ENCODE assay signal across 8 cellular contexts in the genomic region with DNA sequence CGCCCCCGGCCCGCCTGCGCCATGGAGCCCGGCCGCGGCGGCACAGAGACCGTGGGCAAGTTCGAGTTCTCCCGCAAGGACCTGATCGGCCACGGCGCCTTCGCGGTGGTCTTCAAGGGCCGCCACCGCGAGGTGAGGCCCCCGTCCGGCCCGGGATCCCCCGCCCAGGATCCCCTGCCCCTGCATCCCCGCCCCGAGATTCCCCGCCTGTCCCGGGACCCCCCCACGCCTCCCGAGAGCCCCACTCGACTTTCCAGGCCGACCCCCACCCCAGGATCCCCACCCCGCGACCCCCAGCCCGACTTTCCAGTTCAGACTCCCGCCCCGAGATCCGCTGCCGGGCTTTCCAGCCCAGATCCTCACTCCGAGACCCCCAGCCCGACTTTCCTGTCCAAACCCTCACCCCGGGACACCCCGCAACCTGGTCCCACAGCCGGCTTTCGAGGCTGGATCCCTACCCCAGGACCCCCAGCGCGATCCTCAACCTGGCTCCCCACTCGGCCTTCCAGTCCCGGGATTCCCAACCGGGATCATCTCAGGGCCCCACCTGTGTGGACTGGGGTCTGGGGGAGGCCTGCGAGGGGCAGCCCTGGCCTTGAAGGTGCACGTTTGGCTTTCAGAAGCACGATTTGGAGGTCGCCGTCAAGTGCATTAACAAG. TPM values are rescaled to one million over a fixed set of nuclear protein-coding genes. Genes with fewer than 3 reads are reported as not detected.
DNase-seq lines count a peak whose midpoint lies in the region; TF ChIP-seq lines count a peak whose summit lies in the region.

No MANE protein-coding gene starts in this region.

- TF ChIP-seq CTCF in MM.1S (IDR thresholded peaks at IDR 0.05; ENCODE audit: low read length), result no peak

- no peak overlapping the region for H2AFZ ChIP-seq in MM.1S (ENCODE audit: low read length)
- H2AFZ ChIP-seq in mesenchymal stem cell (ENCODE audit: low read depth, low read length), result no peak overlapping the region

- H3K79me2 ChIP-seq in MM.1S (ENCODE audit: low read length), result no peaks in the 10 kb centered on the region; the same call in 1 of the 2 replicates

- no peak overlapping the region for H2BK5ac ChIP-seq in mesenchymal stem cell (ENCODE audit: low read depth, low read length, poor library complexity, severe bottlenecking)

- H3K4me1 ChIP-seq in MM.1S (ENCODE audit: low read length), result no peaks in the 10 kb centered on the region
- peaks cover 30% of the 10 kb centered on the region for H3K4me1 ChIP-seq in mesenchymal stem cell (ENCODE audit: control insufficient read depth, insufficient read depth, low read depth, low read length)
- H3K4me1 ChIP-seq in urinary bladder (ENCODE audit: insufficient read depth), result no peaks in the 10 kb centered on the region

- peak overlapping the region; percentile 87 for H3K4me2 ChIP-seq in MM.1S (ENCODE audit: low read depth, low read length)
- peak overlapping the region; percentile 98 for H3K4me2 ChIP-seq in mesenchymal stem cell (ENCODE audit: low read length, poor library complexity, severe bottlenecking)

- no peaks in the 10 kb centered on the region for H4K20me1 ChIP-seq in MM.1S (ENCODE audit: insufficient read depth, low read length)

- peak overlapping the region in 1 of 2 experiments; percentile 61 for H3K18ac ChIP-seq in mesenchymal stem cell (ENCODE audit: low read depth in 1 of 2, low read length in 2 of 2)

- no peak overlapping the region for H4K91ac ChIP-seq in mesenchymal stem cell (ENCODE audit: low read length)

- H2BK120ac ChIP-seq in mesenchymal stem cell (ENCODE audit: low read depth, low read length), result peak overlapping the region; percentile 61

- WGBS in mesenchymal stem cell, result 7% methylated on average over 30 of the region's 54 CpGs
- WGBS in urinary bladder, result 2% methylated on average over 54 of the region's 54 CpGs

- H2BK15ac ChIP-seq in mesenchymal stem cell (ENCODE audit: low read depth, poor library complexity, severe bottlenecking), result no peak overlapping the region

- no peaks in the 10 kb centered on the region for H3K9me3 ChIP-seq in MM.1S (replicated peaks; ENCODE audit: insufficient read depth, low read length)
- no peaks in the 10 kb centered on the region for H3K9me3 ChIP-seq in mesenchymal stem cell (ENCODE audit: control insufficient read depth, low read length)

- intact Hi-C loops in posterior vena cava (cut with DNase I), result no loop called here

- H3K14ac ChIP-seq in mesenchymal stem cell (ENCODE audit: low read length in 2 of 2), result no peak overlapping the region

- H3K9ac ChIP-seq in MM.1S (ENCODE audit: low read length) (peak overlapping the region; percentile 82), mesenchymal stem cell (ENCODE audit: low read length) (peak overlapping the region; percentile 90)

- H4K8ac ChIP-seq in mesenchymal stem cell (ENCODE audit: low read length), result peak overlapping the region; percentile 14

- H3K23ac ChIP-seq in mesenchymal stem cell (ENCODE audit: low read length in 2 of 2), result peak overlapping the region in 1 of 2 experiments; percentile 9

- H2AK5ac ChIP-seq in mesenchymal stem cell (ENCODE audit: low read length, severe bottlenecking), result no peak overlapping the region

- no peaks in the 10 kb centered on the region for H3K36me3 ChIP-seq in MM.1S (replicated peaks; ENCODE audit: insufficient read depth, low read length)
- peaks cover 15 to 26% of the 10 kb centered on the region in 2 experiments for H3K36me3 ChIP-seq in mesenchymal stem cell (ENCODE audit: control insufficient read depth in 1 of 2, insufficient read depth in 2 of 2, low read depth in 1 of 2, low read length in 2 of 2)
- no peaks in the 10 kb centered on the region for H3K36me3 ChIP-seq in urinary bladder (ENCODE audit: insufficient read depth)

- H3F3A ChIP-seq in MM.1S (ENCODE audit: insufficient read depth, low read length), result no peaks in the 10 kb centered on the region

- H2BK12ac ChIP-seq in mesenchymal stem cell (ENCODE audit: low read length in 2 of 2), result no peak overlapping the region

- H3K27me3 ChIP-seq in MM.1S (replicated peaks; ENCODE audit: insufficient read depth, low read length), result no peaks in the 10 kb centered on the region
- H3K27me3 ChIP-seq in mesenchymal stem cell (ENCODE audit: control insufficient read depth in 1 of 2, insufficient read depth in 1 of 2, low read length in 2 of 2), result no peaks in the 10 kb centered on the region

- peaks cover 28% of the 10 kb centered on the region for H3K79me1 ChIP-seq in mesenchymal stem cell (replicated peaks; ENCODE audit: low read length, poor library complexity, severe bottlenecking)

- no peaks in the 10 kb centered on the region for H3K9me2 ChIP-seq in MM.1S (replicated peaks; ENCODE audit: insufficient read depth, low read length)

- DNase-seq in GM19238 (ENCODE audit: insufficient read length, low spot score) (peak; percentile 29), MM.1S (no peak), mesenchymal stem cell (no peak), posterior vena cava (ENCODE audit: low spot score) (no peak), NCI-H146 (lab: John Stamatoyannopoulos, UW) (no peak)
- no peak for DNase-seq in stimulated activated naive CD4-positive, alpha-beta T cell treated with Interleukin-2 at 50 U/mL for 16 hours (lab: John Stamatoyannopoulos, UW)

- peak overlapping the region in 1 of 2 experiments; percentile 59 for H3K4ac ChIP-seq in mesenchymal stem cell (ENCODE audit: low read depth in 1 of 2, low read length in 2 of 2)

- peak overlapping the region; percentile 67; the same call in 1 of the 2 replicates for H3K27ac ChIP-seq in MM.1S (ENCODE audit: low read length)
- peak overlapping the region; percentile 95 for H3K27ac ChIP-seq in cingulate gyrus (ENCODE audit: low read depth, low read length)
- H3K27ac ChIP-seq in mesenchymal stem cell (ENCODE audit: low read length, poor library complexity, severe bottlenecking), result no peak overlapping the region
- peak overlapping the region; percentile 62 for H3K27ac ChIP-seq in urinary bladder (ENCODE audit: low read depth)

- H3K4me3 ChIP-seq in MM.1S (ENCODE audit: low read length) (peak overlapping the region; percentile 67), mesenchymal stem cell (ENCODE audit: insufficient read depth in 1 of 2, low read depth in 1 of 2, low read length in 2 of 2) (peak overlapping the region; percentile 80 to 85), urinary bladder (ENCODE audit: low read depth, low read length) (peak overlapping the region; percentile 99)

RNA-seq across cellular contexts. Expression of gene ULK1, which starts 0.7 kb away (rescaled TPM):
- 18.5 TPM for polyA plus RNA-seq in mesenchymal stem cell (2013, experiment 1 of 2)
- 17.7 TPM for polyA plus RNA-seq in mesenchymal stem cell (2013, experiment 2 of 2)
- 10.9 TPM for total RNA-seq in urinary bladder
- polyA plus RNA-seq in urinary bladder, result 34.4 TPM
- 10 to 100 TPM; 23.0 to 23.8 TPM for total RNA-seq in posterior vena cava

RNA-seq across cellular contexts. Expression of gene PUS1, which starts 34.0 kb away (rescaled TPM):
- 10.5 TPM for polyA plus RNA-seq in mesenchymal stem cell (2013, experiment 1 of 2)
- polyA plus RNA-seq in mesenchymal stem cell (2013, experiment 2 of 2), result 10.3 TPM
- total RNA-seq in urinary bladder (6.5 TPM), posterior vena cava (10 to 100 TPM; 12.5 to 16.1 TPM)
- polyA plus RNA-seq in urinary bladder, result 22.2 TPM

RNA-seq across cellular contexts. Expression of gene EP400, which starts 54.6 kb away (rescaled TPM):
- polyA plus RNA-seq in mesenchymal stem cell (2013, experiment 1 of 2), result 12.8 TPM
- polyA plus RNA-seq in mesenchymal stem cell (2013, experiment 2 of 2), result 11.6 TPM
- total RNA-seq in urinary bladder (20.1 TPM), posterior vena cava (10 to 100 TPM; 32.6 to 35.2 TPM)
- 17.9 TPM for polyA plus RNA-seq in urinary bladder
